Comparison of ENCODE assay signal across 18 cellular contexts in genomic region chr17:61385091-61385868, GRCh38. TPM values are rescaled to one million over a fixed set of nuclear protein-coding genes. Genes with fewer than 3 reads are reported as not detected.
A peak's percentile ranks its signal among the peaks of the same experiment; 100 is the strongest.
DNase-seq lines count a peak whose midpoint lies in the region; ATAC-seq and TF ChIP-seq lines count a peak whose summit lies in the region.
"Had no signal": no experiment of that assay in that cellular context is flagged by ENCODE, and none has a peak within 500 bp of the region (broad histone marks: within the 10 kb centered on the region; RNA-seq: fewer than 3 reads in every experiment).

No MANE protein-coding gene starts in this region.

- TF ChIP-seq CTCF in SK-N-SH (IDR thresholded peaks at IDR 0.05) (no peak), brain (conservative IDR thresholded peaks at IDR 0.05) (no peak), nephron (IDR thresholded peaks at IDR 0.05; ENCODE audit: unreplicated experiment in 3 of 3) (no peak)

- H3K4me1 Mint-ChIP-seq in brain (peaks cover 35% of the 10 kb centered on the region), nephron (peaks cover 55% of the 10 kb centered on the region)
- H3K4me1 Mint-ChIP-seq in stimulated activated effector memory CD8-positive, alpha-beta T cell treated with anti-CD3 and anti-CD28 coated beads, Interleukin-12 subunit alpha, Interleukin-12 subunit beta, amount 100 ng/mL, for 72 hours, result peaks cover 10% of the 10 kb centered on the region

- peaks cover 0 to 86% of the 10 kb centered on the region in 2 experiments; a peak in 3 of 4 replicates for H3K4me1 ChIP-seq in SK-N-SH (ENCODE audit: control insufficient read depth in 1 of 2, insufficient read depth in 2 of 2, low read depth in 1 of 2, low read length in 1 of 2)

- H4K20me1 ChIP-seq in SK-N-SH (ENCODE audit: insufficient read depth), result no peaks in the 10 kb centered on the region

- H3K4me2 ChIP-seq in SK-N-SH, result no peak overlapping the region

- no peak overlapping the region for H3K9ac ChIP-seq in SK-N-SH
- H3K9ac ChIP-seq: GM23248 had no signal

- H3K4me3 Mint-ChIP-seq in brain (no peak overlapping the region), nephron (no peak overlapping the region)
- H3K4me3 Mint-ChIP-seq in stimulated activated effector memory CD8-positive, alpha-beta T cell treated with anti-CD3 and anti-CD28 coated beads, Interleukin-12 subunit alpha, Interleukin-12 subunit beta, amount 100 ng/mL, for 72 hours, result no peak overlapping the region

- H3K4me3 ChIP-seq in SK-N-SH (ENCODE audit: low read depth in 2 of 2, low read length in 1 of 2), result no peak overlapping the region
- H3K4me3 ChIP-seq: GM23248 had no signal

- no peaks in the 10 kb centered on the region for H3K27me3 ChIP-seq in SK-N-SH (ENCODE audit: insufficient read depth)

- TF ChIP-seq RAD21 in SK-N-SH (IDR thresholded peaks at IDR 0.05; ENCODE audit: low read length), result no peak; the same call in 1 of the 2 replicates

- no peak for TF ChIP-seq EP300 in SK-N-SH (IDR thresholded peaks at IDR 0.05; ENCODE audit: borderline replicate concordance in 1 of 2, low read depth in 1 of 2, low read length in 1 of 2)

- no peaks in the 10 kb centered on the region for H3F3A ChIP-seq in SK-N-SH (replicated peaks; ENCODE audit: insufficient read depth)

- no peak overlapping the region for H2AFZ ChIP-seq in SK-N-SH (ENCODE audit: low read depth)
- H2AFZ ChIP-seq: GM23248 had no signal

- no peaks in the 10 kb centered on the region for H3K9me3 ChIP-seq in SK-N-SH

- POLR2A ChIA-PET in SK-N-SH (lab: Yijun Ruan, JAX), result interaction anchor here (0.5 to 7.5 kb wide), 5 partner anchors 11 to 240 kb away, joined by 3 to 105 read pairs (median 5); partner anchors contain the start of gene TBX2

- CTCF ChIA-PET in SK-N-SH (lab: Yijun Ruan, JAX), result interaction anchor here (0.7 to 9.4 kb wide), 14 partner anchors 12 to 665 kb away, joined by 3 to 133 read pairs (median 4); partner anchors contain the start of gene TBX2

- H3K27ac ChIP-seq in SK-N-SH (ENCODE audit: low read depth in 2 of 2, low read length in 1 of 2), result peak overlapping the region in 1 of 2 experiments; percentile 97; a peak in 2 of 4 replicates
- H3K27ac ChIP-seq: C4-2B, GM23248, RWPE1 had no signal

- no peak for ATAC-seq in stimulated activated effector memory CD8-positive, alpha-beta T cell treated with anti-CD3 and anti-CD28 coated beads, Interleukin-12 subunit alpha, Interleukin-12 subunit beta, amount 100 ng/mL, for 72 hours
- ATAC-seq: HepG2 had no signal

- no peak for DNase-seq in SK-N-SH
- no peak for DNase-seq in stimulated activated effector memory CD8-positive, alpha-beta T cell treated with anti-CD3 and anti-CD28 coated beads, Interleukin-12 subunit alpha, Interleukin-12 subunit beta, amount 100 ng/mL, for 72 hours (ENCODE audit: low spot score in 2 of 2)
- no peak for DNase-seq in DMS 273 (lab: John Stamatoyannopoulos, UW; ENCODE audit: unreplicated experiment)
- DNase-seq in KBM-7, result no peak
- no peak for DNase-seq in DMS153 treated with DMSO at 0.1 percent for 48 hours (lab: John Stamatoyannopoulos, UW; ENCODE audit: unreplicated experiment)
- DNase-seq: AML-193, DND-41, HCEC 1CT, NCI-H1417 treated with DMSO at 0.1 percent for 48 hours, NCI-H187 treated with DMSO at 0.1 percent for 48 hours, NCI-H345, NCI-H524 treated with DMSO at 0.1 percent for 48 hours had no signal

- H3K9me2 ChIP-seq in SK-N-SH, result no peaks in the 10 kb centered on the region

- peaks cover 0 to 4% (median 0%) of the 10 kb centered on the region in 5 experiments for H3K9me3 Mint-ChIP-seq in brain
- no peaks in the 10 kb centered on the region for H3K9me3 Mint-ChIP-seq in nephron
- no peaks in the 10 kb centered on the region for H3K9me3 Mint-ChIP-seq in stimulated activated effector memory CD8-positive, alpha-beta T cell treated with anti-CD3 and anti-CD28 coated beads, Interleukin-12 subunit alpha, Interleukin-12 subunit beta, amount 100 ng/mL, for 72 hours

- H3K27me3 Mint-ChIP-seq in brain, result peaks cover 11% of the 10 kb centered on the region
- peaks cover 6% of the 10 kb centered on the region for H3K27me3 Mint-ChIP-seq in nephron (ENCODE audit: low read depth)

- no peaks in the 10 kb centered on the region for H3K36me3 ChIP-seq in SK-N-SH (replicated peaks in 1 of 2; ENCODE audit: control insufficient read depth in 1 of 2, insufficient read depth in 2 of 2, low read length in 1 of 2)

- H3K27ac Mint-ChIP-seq in brain, result peak overlapping the region in 3 of 5 experiments; percentile 19 to 61 (median 45)
- peak overlapping the region; percentile 86 to 89 (median 89) for H3K27ac Mint-ChIP-seq in nephron
- H3K27ac Mint-ChIP-seq in stimulated activated effector memory CD8-positive, alpha-beta T cell treated with anti-CD3 and anti-CD28 coated beads, Interleukin-12 subunit alpha, Interleukin-12 subunit beta, amount 100 ng/mL, for 72 hours, result peak overlapping the region; percentile 35

- WGBS in SK-N-SH (ENCODE audit: low lambda C conversion rate), result 94% methylated on average over 18 of the region's 18 CpGs

- no peaks in the 10 kb centered on the region for H3K79me2 ChIP-seq in SK-N-SH (ENCODE audit: insufficient read depth)

- in situ Hi-C loops in KBM-7 (cut with MboI; ENCODE audit: low pct_unique_long_range_greater_than_20kb, low sequenced_read_pairs), result loop anchor here (25.0 kb wide), 2 partner anchors 373 to 673 kb away; no protein-coding TSS in a partner anchor

- no peaks in the 10 kb centered on the region for H3K36me3 Mint-ChIP-seq in brain
- no peaks in the 10 kb centered on the region for H3K36me3 Mint-ChIP-seq in nephron (ENCODE audit: low read depth)
- no peaks in the 10 kb centered on the region for H3K36me3 Mint-ChIP-seq in stimulated activated effector memory CD8-positive, alpha-beta T cell treated with anti-CD3 and anti-CD28 coated beads, Interleukin-12 subunit alpha, Interleukin-12 subunit beta, amount 100 ng/mL, for 72 hours

TF ChIP-seq in SK-N-SH, 30 proteins besides CTCF, POLR2A, EP300 and RAD21:
- no peak for TF ChIP-seq GABPA (IDR thresholded peaks at IDR 0.05; ENCODE audit: low read depth)
- peak; percentile 42; the same call in 1 of the 2 replicates for TF ChIP-seq RCOR1 (IDR thresholded peaks at IDR 0.05; ENCODE audit: low read length)
- TF ChIP-seq TEAD4 (IDR thresholded peaks at IDR 0.05; ENCODE audit: borderline replicate concordance, insufficient read depth), result no peak
- 0 out of 2 replicates have a peak, but pooled peaks have one; percentile 56 for TF ChIP-seq FOXJ3 (CRISPR knock-in tag; IDR thresholded peaks at IDR 0.05)
- TF ChIP-seq YY1 (IDR thresholded peaks at IDR 0.05; ENCODE audit: low read depth), result no peak
TF ChIP-seq in SK-N-SH: peak in this region for 2.

RNA-seq across cellular contexts. Expression of gene TBX2, which starts 14.4 kb away (rescaled TPM):
- polyA plus RNA-seq in SK-N-SH (2012; rRNA removed) (37.8 and 57.8 TPM in 2 replicates), brain (ENCODE audit: insufficient read depth, low read depth, low replicate concordance) (5.5 TPM)
- polyA plus RNA-seq in SK-N-SH (2012; cell fraction: cytosol; rRNA removed), result 28.9 and 45.2 TPM in 2 replicates
- 179 and 233 TPM in 2 replicates for polyA plus RNA-seq in SK-N-SH (2012; cell fraction: nucleus; rRNA removed)

Comparison
In these comparisons a context has a peak if more than half of its experiments do, and no peak if none do; other contexts are left out.
1. H3K27ac Mint-ChIP-seq: peak in every context shown above with its lines; median percentile 89 in nephron; 45 in brain; 35 in stimulated activated effector memory CD8-positive, alpha-beta T cell treated with anti-CD3 and anti-CD28 coated beads, Interleukin-12 subunit alpha, Interleukin-12 subunit beta, amount 100 ng/mL, for 72 hours.